Comparison of ENCODE assay signal across 1 cellular context in genomic region chr3:10682692-10683091, GRCh38.
TF ChIP-seq lines count a peak whose summit lies in the region.

No MANE protein-coding gene starts in this region.

TF ChIP-seq in liver, 16 proteins besides CTCF, POLR2A, EP300 and RAD21 (continued from another document):
- TF ChIP-seq, protein P1, sequence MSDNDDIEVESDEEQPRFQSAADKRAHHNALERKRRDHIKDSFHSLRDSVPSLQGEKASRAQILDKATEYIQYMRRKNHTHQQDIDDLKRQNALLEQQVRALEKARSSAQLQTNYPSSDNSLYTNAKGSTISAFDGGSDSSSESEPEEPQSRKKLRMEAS (IDR thresholded peaks at IDR 0.05), result peak; percentile 78
- TF ChIP-seq RXRA (IDR thresholded peaks at IDR 0.05), result peak; percentile 86 to 89
- TF ChIP-seq FOXA1 (IDR thresholded peaks at IDR 0.05), result no peak
- TF ChIP-seq YY1 (IDR thresholded peaks at IDR 0.05), result peak; percentile 42
- TF ChIP-seq FOXA2 (IDR thresholded peaks at IDR 0.05), result peak; percentile 13
- TF ChIP-seq EGR1 (IDR thresholded peaks at IDR 0.05; ENCODE audit: low read depth in 2 of 2), result no peak
- no peak for TF ChIP-seq GABPA (IDR thresholded peaks at IDR 0.05 in 1 of 2, conservative IDR thresholded peaks at IDR 0.05 in 1 of 2)
TF ChIP-seq in liver: peak in this region for 11.
